In genomic region chr12:19430988-19431387, GRCh38 we compare ENCODE assay signal across 2 cellular contexts.
TF ChIP-seq lines count a peak whose summit lies in the region.

No MANE protein-coding gene starts in this region.

TF ChIP-seq in IMR-90, 13 proteins besides CTCF, POLR2A, EP300 and RAD21:
- TF ChIP-seq BHLHE40 (IDR thresholded peaks at IDR 0.05; ENCODE audit: low read depth, low read length) (no peak), CHD1 (IDR thresholded peaks at IDR 0.05; ENCODE audit: low read depth, low read length) (no peak), CEBPB (IDR thresholded peaks at IDR 0.05; ENCODE audit: low read depth, low read length) (no peak), SMC3 (IDR thresholded peaks at IDR 0.05; ENCODE audit: low read depth, low read length) (no peak), FOS (IDR thresholded peaks at IDR 0.05; ENCODE audit: low read depth, low read length) (no peak), NFE2L2 (IDR thresholded peaks at IDR 0.05; ENCODE audit: low read depth, low read length) (no peak), RFX5 (IDR thresholded peaks at IDR 0.05; ENCODE audit: low read depth, low read length) (no peak), MAFK (IDR thresholded peaks at IDR 0.05; ENCODE audit: low read depth, low read length) (no peak), ELK1 (IDR thresholded peaks at IDR 0.05; ENCODE audit: borderline replicate concordance, low read depth, low read length) (no peak), RCOR1 (IDR thresholded peaks at IDR 0.05; ENCODE audit: insufficient replicate concordance, low read length) (no peak), MXI1 (IDR thresholded peaks at IDR 0.05; ENCODE audit: borderline replicate concordance, low read depth, low read length) (no peak), USF2 (IDR thresholded peaks at IDR 0.05; ENCODE audit: low read depth, low read length) (no peak), MAZ (IDR thresholded peaks at IDR 0.05; ENCODE audit: borderline replicate concordance, low read depth, low read length) (no peak)

TF ChIP-seq in K562, 482 proteins besides CTCF, POLR2A, EP300 and RAD21:
- TF ChIP-seq GATAD2B (IDR thresholded peaks at IDR 0.05; ENCODE audit: borderline replicate concordance), result no peak
- no peak for TF ChIP-seq GMEB1 (CRISPR knock-in tag; IDR thresholded peaks at IDR 0.05)
- TF ChIP-seq LCOR (CRISPR knock-in tag; IDR thresholded peaks at IDR 0.05), result no peak
- no peak for TF ChIP-seq ZNF140 (CRISPR knock-in tag; IDR thresholded peaks at IDR 0.05)
- peak; percentile 70 for TF ChIP-seq NFIC (IDR thresholded peaks at IDR 0.05)
